In genomic region chr1:78339490-78339889, GRCh38 we compare ENCODE assay signal across 1 cellular context.
TF ChIP-seq lines count a peak whose summit lies in the region.

No MANE protein-coding gene starts in this region.

TF ChIP-seq in SK-N-SH, 30 proteins besides CTCF, POLR2A, EP300 and RAD21 (continued from another document):
- TF ChIP-seq USF2 (IDR thresholded peaks at IDR 0.05; ENCODE audit: borderline replicate concordance, low read depth, low read length) = no peak
- no peak for TF ChIP-seq RFX5 (IDR thresholded peaks at IDR 0.05; ENCODE audit: low read length)
- 0 out of 2 replicates have a peak, but pooled peaks have one; percentile 11 for TF ChIP-seq TCF12 (IDR thresholded peaks at IDR 0.05)
- TF ChIP-seq TEAD4 (IDR thresholded peaks at IDR 0.05; ENCODE audit: borderline replicate concordance, insufficient read depth) = peak; percentile 33; the same call in 1 of the 2 replicates
- TF ChIP-seq PBX3 (IDR thresholded peaks at IDR 0.05) = peak; percentile 51; the same call in 1 of the 2 replicates
- TF ChIP-seq CHD2 (IDR thresholded peaks at IDR 0.05; ENCODE audit: low read length, partially characterized antibody) = no peak
- TF ChIP-seq EZH2phosphoT487 (IDR thresholded peaks at IDR 0.05; ENCODE audit: borderline replicate concordance, low read depth) = no peak
- TF ChIP-seq GABPA (IDR thresholded peaks at IDR 0.05; ENCODE audit: low read depth) = no peak
- no peak for TF ChIP-seq USF1 (IDR thresholded peaks at IDR 0.05; ENCODE audit: borderline replicate concordance, low read depth)
- TF ChIP-seq REST (IDR thresholded peaks at IDR 0.05; ENCODE audit: low read depth, low read length) = no peak
- no peak for TF ChIP-seq FOXJ3 (CRISPR knock-in tag; IDR thresholded peaks at IDR 0.05)
- 0 out of 2 replicates have a peak, but pooled peaks have one; percentile 11 for TF ChIP-seq FOSL2 (IDR thresholded peaks at IDR 0.05; ENCODE audit: borderline replicate concordance, low read depth)
